17 cellular contexts compared by ENCODE assay signal in genomic region chr1:153539395-153540093, GRCh38. TPM values are rescaled to one million over a fixed set of nuclear protein-coding genes. Genes with fewer than 3 reads are reported as not detected.
DNase-seq lines count a peak whose midpoint lies in the region; ATAC-seq and TF ChIP-seq lines count a peak whose summit lies in the region.
"Had no signal": no experiment of that assay in that cellular context is flagged by ENCODE, and none has a peak within 500 bp of the region (broad histone marks: within the 10 kb centered on the region; RNA-seq: fewer than 3 reads in every experiment).

No MANE protein-coding gene starts in this region.

- peak; percentile 16 for DNase-seq in DMS153 (lab: John Stamatoyannopoulos, UW)
- DNase-seq in DMS153 treated with DMSO at 0.1 percent for 48 hours (lab: John Stamatoyannopoulos, UW; ENCODE audit: unreplicated experiment): no peak
- DNase-seq in PC-3: no peak
- DNase-seq in smooth muscle cell (lab: John Stamatoyannopoulos, UW; ENCODE audit: unreplicated experiment): no peak
- no peak for DNase-seq in NCI-H1105 (lab: John Stamatoyannopoulos, UW)
- no peak for DNase-seq in HPDE6-E6E7 (ENCODE audit: extremely low spot score)
- DNase-seq in OCI-M1 (lab: John Stamatoyannopoulos, UW): no peak
- DNase-seq: 8988T; activated CD4-positive, CD25-positive, alpha-beta regulatory T cell treated with anti-CD3 and anti-CD28 coated beads, Interleukin-2, amount 50 U/mL, for 72 hours; aorta; EL; stimulated activated CD4-positive, alpha-beta T cell treated with anti-CD3 and anti-CD28 coated beads, Interleukin-4, amount 100 ng/mL, for 1 hour had no signal

- H3K27ac ChIP-seq in PC-3 (ENCODE audit: low read length) (peak overlapping the region; percentile 93), smooth muscle cell (ENCODE audit: low read depth) (peak overlapping the region; percentile 93)
- H3K27ac ChIP-seq: ovary, SK-N-MC had no signal

- no TSS peak for BruUV-seq in PC-3 (replicated peaks; lab: Mats Ljungman, UMichigan)

- H2AFZ ChIP-seq in PC-3 (ENCODE audit: low read length) (no peak overlapping the region), smooth muscle cell (ENCODE audit: low read depth) (no peak overlapping the region)

- H3K4me3 ChIP-seq in PC-3 (ENCODE audit: low read length) (no peak overlapping the region), smooth muscle cell (no peak overlapping the region)
- H3K4me3 ChIP-seq: ovary, SK-N-MC had no signal

- H3K27ac Mint-ChIP-seq in dendritic cell treated with granulocyte-macrophage colony-stimulating factor and Interleukin-4, amounts not matched to agents 40 ng/mL and 50 ng/mL, for 4 days: peak overlapping the region; percentile 94

- CTCF ChIA-PET in PC-3 (lab: Charles Lee): interaction anchor here (1.0 kb wide), 1 partner anchor 29 kb away, joined by 5 read pairs; no protein-coding TSS in a partner anchor

- H3F3A ChIP-seq in PC-3 (ENCODE audit: low read length, unreplicated experiment): peaks cover 10% of the 10 kb centered on the region
- peaks cover 23% of the 10 kb centered on the region for H3F3A ChIP-seq in smooth muscle cell (ENCODE audit: low read depth)

- H3K4me1 ChIP-seq in PC-3 (ENCODE audit: insufficient read depth, low read length) (peaks cover 74% of the 10 kb centered on the region), smooth muscle cell (ENCODE audit: low read depth) (peaks cover 13% of the 10 kb centered on the region)

- no peak overlapping the region for H3K4me3 Mint-ChIP-seq in dendritic cell treated with granulocyte-macrophage colony-stimulating factor and Interleukin-4, amounts not matched to agents 40 ng/mL and 50 ng/mL, for 4 days

- H3K9ac ChIP-seq in PC-3 (ENCODE audit: low read length) (peak overlapping the region; percentile 74), smooth muscle cell (ENCODE audit: low read depth) (no peak overlapping the region)

- 93% methylated on average over 3 of the region's 4 CpGs for WGBS in smooth muscle cell (ENCODE audit: low lambda C conversion rate)

- H3K9me3 Mint-ChIP-seq in dendritic cell treated with granulocyte-macrophage colony-stimulating factor and Interleukin-4, amounts not matched to agents 40 ng/mL and 50 ng/mL, for 4 days: no peaks in the 10 kb centered on the region

- peaks cover 89% of the 10 kb centered on the region for H3K4me1 Mint-ChIP-seq in dendritic cell treated with granulocyte-macrophage colony-stimulating factor and Interleukin-4, amounts not matched to agents 40 ng/mL and 50 ng/mL, for 4 days (ENCODE audit: low read depth)

- intact Hi-C loops in PC-3 (cut with micrococcal nuclease): no loop called here
- intact Hi-C loops in dendritic cell treated with granulocyte-macrophage colony-stimulating factor and Interleukin-4, amounts not matched to agents 40 ng/mL and 50 ng/mL, for 4 days (cut with micrococcal nuclease): no loop called here

- no peaks in the 10 kb centered on the region for H3K27me3 Mint-ChIP-seq in dendritic cell treated with granulocyte-macrophage colony-stimulating factor and Interleukin-4, amounts not matched to agents 40 ng/mL and 50 ng/mL, for 4 days

- H3K79me2 ChIP-seq in PC-3 (ENCODE audit: low read length) (peaks cover 34% of the 10 kb centered on the region), smooth muscle cell (ENCODE audit: low read depth) (peaks cover 9% of the 10 kb centered on the region)

- H3K36me3 ChIP-seq in PC-3 (ENCODE audit: low read depth, low read length) (peaks cover 11% of the 10 kb centered on the region), smooth muscle cell (ENCODE audit: low read depth) (no peaks in the 10 kb centered on the region)
- H3K36me3 ChIP-seq: ovary had no signal

- no peaks in the 10 kb centered on the region for H3K9me2 ChIP-seq in PC-3 (replicated peaks; ENCODE audit: low read length)

- POLR2A ChIA-PET in PC-3 (lab: Charles Lee; ENCODE audit: unreplicated experiment): interaction anchor here (0.6 kb wide), 1 partner anchor 14 kb away, joined by 3 read pairs; no protein-coding TSS in a partner anchor

- ATAC-seq in PC-3: no peak

- H3K9me3 ChIP-seq in PC-3 (ENCODE audit: low read length) (no peaks in the 10 kb centered on the region), smooth muscle cell (replicated peaks; ENCODE audit: low read depth) (no peaks in the 10 kb centered on the region)
- H3K9me3 ChIP-seq: ovary had no signal

- peaks cover 46% of the 10 kb centered on the region for H3K36me3 Mint-ChIP-seq in dendritic cell treated with granulocyte-macrophage colony-stimulating factor and Interleukin-4, amounts not matched to agents 40 ng/mL and 50 ng/mL, for 4 days (ENCODE audit: low read depth)

- peak overlapping the region; percentile 71; the same call in 1 of the 2 replicates for H3K4me2 ChIP-seq in PC-3 (ENCODE audit: low read length)
- no peak overlapping the region for H3K4me2 ChIP-seq in smooth muscle cell

- H4K20me1 ChIP-seq in PC-3 (ENCODE audit: low read length) (0 out of 2 replicates have a peak, but pooled peaks cover 3% of the 10 kb centered on the region), smooth muscle cell (ENCODE audit: low read depth) (peaks cover 5% of the 10 kb centered on the region)

- TF ChIP-seq CTCF in PC-3 (conservative IDR thresholded peaks at IDR 0.05; ENCODE audit: low read depth, low read length) (no peak), smooth muscle cell (IDR thresholded peaks at IDR 0.05; ENCODE audit: borderline replicate concordance, insufficient read depth, poor library complexity, severe bottlenecking) (no peak)

- H3K27me3 ChIP-seq in PC-3 (ENCODE audit: low read length) (no peaks in the 10 kb centered on the region), smooth muscle cell (ENCODE audit: low read depth) (no peaks in the 10 kb centered on the region)
- H3K27me3 ChIP-seq: ovary had no signal

RNA-seq across cellular contexts. Expression of gene S100A5, which starts 1.2 kb away (rescaled TPM):
- total RNA-seq in PC-3 (2014; rRNA removed) (2.5 and 6.3 TPM in 2 replicates), smooth muscle cell (1.6 and 5.7 TPM in 2 replicates)
- polyA plus RNA-seq in smooth muscle cell: 4.8 and 6.2 TPM in 2 replicates
- total RNA-seq: aorta, M059J, ovary, subcutaneous adipose tissue had no signal
- polyA plus RNA-seq: aorta, ovary had no signal

RNA-seq across cellular contexts. Expression of gene S100A6, which starts 3.8 kb away (rescaled TPM):
- total RNA-seq in PC-3 (2014; rRNA removed) (1,818 and 2,572 TPM in 2 replicates), smooth muscle cell (410 and 499 TPM in 2 replicates)
- polyA plus RNA-seq in smooth muscle cell: 1,358 and 1,471 TPM in 2 replicates

RNA-seq across cellular contexts. Expression of gene S100A4, which starts 6.1 kb away (rescaled TPM):
- total RNA-seq in PC-3 (2014; rRNA removed): 32.2 and 55.8 TPM in 2 replicates
- total RNA-seq in smooth muscle cell: 1,139 and 1,222 TPM in 2 replicates
- polyA plus RNA-seq in smooth muscle cell: 1,491 and 1,802 TPM in 2 replicates

RNA-seq across cellular contexts. Expression of gene S100A3, which starts 9.5 kb away (rescaled TPM):
- total RNA-seq in PC-3 (2014; rRNA removed) (4.6 and 7.9 TPM in 2 replicates), smooth muscle cell (11.2 and 13.9 TPM in 2 replicates)
- 18.0 and 19.8 TPM in 2 replicates for polyA plus RNA-seq in smooth muscle cell

RNA-seq across cellular contexts. Expression of gene S100A2, which starts 26.1 kb away (rescaled TPM):
- total RNA-seq in PC-3 (2014; rRNA removed) (358 and 373 TPM in 2 replicates), smooth muscle cell (2.3 and 7.3 TPM in 2 replicates)
- polyA plus RNA-seq in smooth muscle cell: 16.6 and 20.4 TPM in 2 replicates

Comparison
In these comparisons a context has a peak if more than half of its experiments do, and no peak if none do; other contexts are left out.
1. RNA of gene S100A4, which starts 6.1 kb away (total RNA-seq): 1,139 to 1,222 TPM in smooth muscle cell; 32.2 to 55.8 TPM in PC-3; every median in the first group is over 10 times any median in the second.